In genomic region chr3:94063497-94064119, GRCh38 we compare ENCODE assay signal across 8 cellular contexts. TPM values are rescaled to one million over a fixed set of nuclear protein-coding genes. Genes with fewer than 3 reads are reported as not detected.
A peak's percentile ranks its signal among the peaks of the same experiment; 100 is the strongest.
DNase-seq lines count a peak whose midpoint lies in the region; ATAC-seq and TF ChIP-seq lines count a peak whose summit lies in the region.

No MANE protein-coding gene starts in this region.

- peaks cover 26% of the 10 kb centered on the region for H3K79me2 ChIP-seq in osteoblast (ENCODE audit: insufficient read depth, low read length)

- peak overlapping the region; percentile 66 for H3K4me3 ChIP-seq in GM12875 (ENCODE audit: low read depth, low read length)
- peak overlapping the region; percentile 62 to 88 (median 74) for H3K4me3 ChIP-seq in Peyer's patch
- peak overlapping the region; percentile 95 for H3K4me3 ChIP-seq in endocrine pancreas (ENCODE audit: control insufficient read depth, insufficient read depth, low read length)
- peak overlapping the region; percentile 88 for H3K4me3 ChIP-seq in osteoblast (ENCODE audit: insufficient read depth, low read length)

- ATAC-seq in GM21723 (IDR thresholded peaks at IDR 0.05; ENCODE audit: unreplicated experiment), result no peak

- peaks cover 0 to 17% (median 0%) of the 10 kb centered on the region in 3 donors for H3K36me3 ChIP-seq in Peyer's patch
- H3K36me3 ChIP-seq in endocrine pancreas (ENCODE audit: control insufficient read depth, insufficient read depth, low read length), result peaks cover 3% of the 10 kb centered on the region
- H3K36me3 ChIP-seq in osteoblast (ENCODE audit: insufficient read depth, low read length), result no peaks in the 10 kb centered on the region

- H3K9ac ChIP-seq in endocrine pancreas (ENCODE audit: control insufficient read depth, insufficient read depth, low read length), result peak overlapping the region; percentile 80

- H3K9me3 ChIP-seq in Peyer's patch, result no peaks in the 10 kb centered on the region
- no peaks in the 10 kb centered on the region for H3K9me3 ChIP-seq in endocrine pancreas (ENCODE audit: control insufficient read depth, low read length)
- H3K9me3 ChIP-seq in osteoblast (ENCODE audit: low read depth, low read length), result no peaks in the 10 kb centered on the region

- TF ChIP-seq CTCF in GM12875 (IDR thresholded peaks at IDR 0.05; ENCODE audit: borderline replicate concordance, insufficient read depth, low read depth, low read length) (no peak), Peyer's patch (IDR thresholded peaks at IDR 0.05) (no peak), osteoblast (IDR thresholded peaks at IDR 0.05; ENCODE audit: extremely low read depth, low read depth, low read length) (no peak), GM13977 (IDR thresholded peaks at IDR 0.05; ENCODE audit: extremely low read depth, insufficient read depth, missing control alignments) (no peak)

- H3K27ac ChIP-seq in Peyer's patch (peak overlapping the region; percentile 91 to 97 (median 94)), osteoblast (ENCODE audit: low read depth, low read length) (peak overlapping the region; percentile 99)

- DNase-seq in Peyer's patch (no peak), osteoblast (ENCODE audit: insufficient read length, low spot score, missing footprints) (no peak), GM19240 (ENCODE audit: insufficient read length, low spot score) (no peak), GM13977 (ENCODE audit: low spot score) (no peak)
- no peak for DNase-seq in activated CD4-positive, alpha-beta T cell treated with anti-CD3 and anti-CD28 coated beads for 4 hours

- in situ Hi-C loops in GM13977 (cut with MboI; ENCODE audit: low pct_unique_long_range_greater_than_20kb, low sequenced_read_pairs, unreplicated experiment), result no loop called here

- H3K27me3 ChIP-seq in Peyer's patch (no peaks in the 10 kb centered on the region), endocrine pancreas (ENCODE audit: control insufficient read depth, insufficient read depth, low read length) (no peaks in the 10 kb centered on the region), osteoblast (ENCODE audit: insufficient read depth, low read length) (no peaks in the 10 kb centered on the region)

- H4K20me1 ChIP-seq in osteoblast (ENCODE audit: insufficient read depth, low read length), result no peaks in the 10 kb centered on the region

- peak overlapping the region; percentile 94 for H3K4me2 ChIP-seq in osteoblast (ENCODE audit: insufficient read depth, low read length)

- peaks cover 0 to 24% (median 7%) of the 10 kb centered on the region in 4 donors for H3K4me1 ChIP-seq in Peyer's patch
- peaks cover 14% of the 10 kb centered on the region for H3K4me1 ChIP-seq in endocrine pancreas (ENCODE audit: control insufficient read depth, insufficient read depth, low read length)
- H3K4me1 ChIP-seq in osteoblast (ENCODE audit: insufficient read depth, low read length), result peaks cover 15% of the 10 kb centered on the region

- H2AFZ ChIP-seq in osteoblast (ENCODE audit: low read length), result peak overlapping the region; percentile 94

- no peak for TF ChIP-seq POLR2A in Peyer's patch (IDR thresholded peaks at IDR 0.05)

RNA-seq across cellular contexts. Expression of gene NSUN3, which starts 0.7 kb away (rescaled TPM):
- total RNA-seq in Peyer's patch, result 10 to 100 TPM; 19.7 to 56.9 (median 22.9) TPM
- 13.4 and 15.9 TPM in 2 replicates for total RNA-seq in osteoblast

RNA-seq across cellular contexts. Expression of gene DHFR2, which starts 0.9 kb away (rescaled TPM):
- total RNA-seq in Peyer's patch, result 1 to 10 TPM; 5.2 to 10.0 (median 6.0) TPM
- 3.5 and 4.7 TPM in 2 replicates for total RNA-seq in osteoblast

RNA-seq across cellular contexts. Expression of gene STX19, which starts 35.2 kb away (rescaled TPM):
- total RNA-seq in Peyer's patch, result 10 to 100 TPM in 2 of 4 donors, 1 to 10 TPM in 1, not detected in 1; 7.0 to 13.0 (median 10.3) TPM
- under 0.01 TPM in 1 of 2 replicates, not detected in the other for total RNA-seq in osteoblast
